Comparison of ENCODE assay signal across 15 cellular contexts in genomic region chr5:116525680-116526079, GRCh38. TPM values are rescaled to one million over a fixed set of nuclear protein-coding genes. Genes with fewer than 3 reads are reported as not detected.
"Had no signal": no experiment of that assay in that cellular context is flagged by ENCODE, and none has a peak within 500 bp of the region (broad histone marks: within the 10 kb centered on the region; RNA-seq: fewer than 3 reads in every experiment).

No MANE protein-coding gene starts in this region.

- H3K4me3 ChIP-seq: left lung, prostate gland, right atrium auricular region had no signal

- DNase-seq: activated CD4-positive, alpha-beta T cell treated with anti-CD3 and anti-CD28 coated beads, Interleukin-2, amount 50 U/mL, for 1 hour; activated CD8-positive, alpha-beta memory T cell treated with anti-CD3 and anti-CD28 coated beads, Interleukin-2, amount 50 U/mL, for 4 hours; activated naive CD4-positive, alpha-beta T cell treated with anti-CD3 and anti-CD28 coated beads for 36 hours; activated T-cell treated with anti-CD3 and anti-CD28 coated beads, Interleukin-2, amount 50 U/mL, for 4 hours; anterior cingulate cortex; caudate nucleus; foreskin keratinocyte; left lung had no signal

- ATAC-seq: activated T-cell treated with anti-CD3 and anti-CD28 coated beads, Interleukin-2, amount 50 U/mL, for 4 hours; foreskin keratinocyte; left lung; natural killer cell treated with Interleukin-12 subunit alpha and Interleukin-12 subunit beta and Interleukin-15 and Interleukin-18, amount 100 ng/mL, for 72 hours had no signal

- H3K36me3 Mint-ChIP-seq: brain; natural killer cell treated with Interleukin-12 subunit alpha and Interleukin-12 subunit beta and Interleukin-15 and Interleukin-18, amount 100 ng/mL, for 72 hours had no signal

- H3K4me1 ChIP-seq: foreskin keratinocyte, prostate gland had no signal

- H3K27ac ChIP-seq: foreskin keratinocyte, left lung, prostate gland, right atrium auricular region had no signal

- H3K4me3 Mint-ChIP-seq: activated naive CD4-positive, alpha-beta T cell treated with anti-CD3 and anti-CD28 coated beads for 36 hours; activated T-cell treated with anti-CD3 and anti-CD28 coated beads, Interleukin-2, amount 50 U/mL, for 4 hours; natural killer cell treated with Interleukin-12 subunit alpha and Interleukin-12 subunit beta and Interleukin-15 and Interleukin-18, amount 100 ng/mL, for 72 hours; stimulated activated naive CD8-positive, alpha-beta T cell treated with anti-CD3 and anti-CD28 coated beads, Interleukin-15, Interleukin-2, amounts not matched to agents 100 ng/mL and 50 ng/mL, for 24 hours; T-helper 1 cell treated with Interleukin-12 subunit alpha and Interleukin-12 subunit beta and Interleukin-4 antibody, amounts not matched to agents 30 μg/mL and 1 μg/mL, for 36 hours; type B pancreatic cell had no signal

- H3K27me3 ChIP-seq: left lung, right atrium auricular region had no signal

- H3K9me3 Mint-ChIP-seq: activated naive CD4-positive, alpha-beta T cell treated with anti-CD3 and anti-CD28 coated beads for 36 hours; activated T-cell treated with anti-CD3 and anti-CD28 coated beads, Interleukin-2, amount 50 U/mL, for 4 hours; brain; natural killer cell treated with Interleukin-12 subunit alpha and Interleukin-12 subunit beta and Interleukin-15 and Interleukin-18, amount 100 ng/mL, for 72 hours; stimulated activated naive CD8-positive, alpha-beta T cell treated with anti-CD3 and anti-CD28 coated beads, Interleukin-15, Interleukin-2, amounts not matched to agents 100 ng/mL and 50 ng/mL, for 24 hours; T-helper 1 cell treated with Interleukin-12 subunit alpha and Interleukin-12 subunit beta and Interleukin-4 antibody, amounts not matched to agents 30 μg/mL and 1 μg/mL, for 36 hours; type B pancreatic cell had no signal

- H3K9me3 ChIP-seq: left lung, prostate gland, right atrium auricular region had no signal

- H3K27me3 Mint-ChIP-seq: natural killer cell treated with Interleukin-12 subunit alpha and Interleukin-12 subunit beta and Interleukin-15 and Interleukin-18, amount 100 ng/mL, for 72 hours; stimulated activated naive CD8-positive, alpha-beta T cell treated with anti-CD3 and anti-CD28 coated beads, Interleukin-15, Interleukin-2, amounts not matched to agents 100 ng/mL and 50 ng/mL, for 24 hours; type B pancreatic cell had no signal

- H3K27ac Mint-ChIP-seq: activated naive CD4-positive, alpha-beta T cell treated with anti-CD3 and anti-CD28 coated beads for 36 hours; natural killer cell treated with Interleukin-12 subunit alpha and Interleukin-12 subunit beta and Interleukin-15 and Interleukin-18, amount 100 ng/mL, for 72 hours; stimulated activated naive CD8-positive, alpha-beta T cell treated with anti-CD3 and anti-CD28 coated beads, Interleukin-15, Interleukin-2, amounts not matched to agents 100 ng/mL and 50 ng/mL, for 24 hours; T-helper 1 cell treated with Interleukin-12 subunit alpha and Interleukin-12 subunit beta and Interleukin-4 antibody, amounts not matched to agents 30 μg/mL and 1 μg/mL, for 36 hours; type B pancreatic cell had no signal

- H3K36me3 ChIP-seq: left lung, prostate gland, right atrium auricular region had no signal

RNA-seq across cellular contexts. Expression of gene SEMA6A, which starts 48.9 kb away (rescaled TPM):
- total RNA-seq: natural killer cell treated with Interleukin-12 subunit alpha and Interleukin-12 subunit beta and Interleukin-15 and Interleukin-18, amount 100 ng/mL, for 72 hours had no signal
